ENCODE assay signal across 29 cellular contexts in genomic region chr2:9256147-9256546, GRCh38. TPM values are rescaled to one million over a fixed set of nuclear protein-coding genes. Genes with fewer than 3 reads are reported as not detected.
A peak's percentile ranks its signal among the peaks of the same experiment; 100 is the strongest.
DNase-seq lines count a peak whose midpoint lies in the region; ATAC-seq and TF ChIP-seq lines count a peak whose summit lies in the region.
"Had no signal": no experiment of that assay in that cellular context is flagged by ENCODE, and none has a peak within 500 bp of the region (broad histone marks: within the 10 kb centered on the region; RNA-seq: fewer than 3 reads in every experiment).

No MANE protein-coding gene starts in this region.

- H3K27ac ChIP-seq in osteoblast (ENCODE audit: low read depth, low read length): peak overlapping the region; percentile 89
- H3K27ac ChIP-seq: body of pancreas, neutrophil, Peyer's patch, psoas muscle, SJCRH30 had no signal

- ATAC-seq in left cardiac atrium: no peak
- ATAC-seq: activated CD8-positive, alpha-beta T cell treated with anti-CD3 and anti-CD28 coated beads for 36 hours; body of pancreas; esophagus mucosa; gastrocnemius medialis; psoas muscle had no signal

- peak overlapping the region; percentile 12; the same call in 1 of the 2 replicates for H3K4me3 ChIP-seq in AG10803 (ENCODE audit: low read length)
- peak overlapping the region; percentile 1 for H3K4me3 ChIP-seq in osteoblast (ENCODE audit: insufficient read depth, low read length)
- no peak overlapping the region for H3K4me3 ChIP-seq in foreskin fibroblast (ENCODE audit: low read depth in 1 of 2, low read length in 2 of 2)
- H3K4me3 ChIP-seq: body of pancreas, gastrocnemius medialis, Peyer's patch, psoas muscle, SJCRH30, stomach had no signal

- H3K9me3 ChIP-seq in osteoblast (ENCODE audit: low read depth, low read length): no peaks in the 10 kb centered on the region
- H3K9me3 ChIP-seq: body of pancreas, gastrocnemius medialis, neutrophil, Peyer's patch, psoas muscle, SJCRH30, stomach had no signal

- H3K4me3 Mint-ChIP-seq in brain: peak overlapping the region in 4 of 5 experiments; percentile 11 to 80 (median 48)
- H3K4me3 Mint-ChIP-seq: activated CD8-positive, alpha-beta T cell treated with anti-CD3 and anti-CD28 coated beads for 36 hours had no signal

- intact Hi-C loops in left cardiac atrium (cut with DNase I): no loop called here

- H3K79me2 ChIP-seq in osteoblast (ENCODE audit: insufficient read depth, low read length): peaks cover 92% of the 10 kb centered on the region

- TF ChIP-seq CTCF in AG10803 (conservative IDR thresholded peaks at IDR 0.05; ENCODE audit: low read length) (no peak), brain (conservative IDR thresholded peaks at IDR 0.05) (no peak), osteoblast (IDR thresholded peaks at IDR 0.05; ENCODE audit: extremely low read depth, low read depth, low read length) (no peak), foreskin fibroblast (IDR thresholded peaks at IDR 0.05; ENCODE audit: low read depth, low read length) (no peak)

- H3K27me3 ChIP-seq in osteoblast (ENCODE audit: insufficient read depth, low read length): no peaks in the 10 kb centered on the region
- H3K27me3 ChIP-seq: body of pancreas, gastrocnemius medialis, neutrophil, Peyer's patch, SJCRH30, stomach had no signal

- no peaks in the 10 kb centered on the region for H3K36me3 ChIP-seq in osteoblast (ENCODE audit: insufficient read depth, low read length)
- H3K36me3 ChIP-seq: gastrocnemius medialis, neutrophil, Peyer's patch, stomach had no signal

- peaks cover 76% of the 10 kb centered on the region for H3K4me1 Mint-ChIP-seq in brain

- peaks cover 11% of the 10 kb centered on the region for H3K36me3 Mint-ChIP-seq in brain

- H4K20me1 ChIP-seq in osteoblast (ENCODE audit: insufficient read depth, low read length): no peaks in the 10 kb centered on the region

- peak overlapping the region; percentile 77 for H3K4me2 ChIP-seq in osteoblast (ENCODE audit: insufficient read depth, low read length)

- no peaks in the 10 kb centered on the region for H3K9me3 Mint-ChIP-seq in brain
- H3K9me3 Mint-ChIP-seq: activated CD8-positive, alpha-beta T cell treated with anti-CD3 and anti-CD28 coated beads for 36 hours had no signal

- H3K4me1 ChIP-seq in osteoblast (ENCODE audit: insufficient read depth, low read length): peaks cover 66% of the 10 kb centered on the region

- DNase-seq in AG10803 (ENCODE audit: low read depth): no peak
- DNase-seq in NCI-H1694 (lab: John Stamatoyannopoulos, UW): peak; percentile 48
- no peak for DNase-seq in osteoblast (ENCODE audit: insufficient read length, low spot score, missing footprints)
- no peak for DNase-seq in left cardiac atrium
- no peak for DNase-seq in kidney tubule cell (ENCODE audit: low spot score)
- no peak for DNase-seq in foreskin fibroblast
- no peak for DNase-seq in EL
- DNase-seq: ACHN; activated CD4-positive, alpha-beta T cell treated with anti-CD3 and anti-CD28 coated beads for 1 hour; activated CD8-positive, alpha-beta T cell treated with anti-CD3 and anti-CD28 coated beads for 36 hours; activated effector memory CD4-positive, alpha-beta T cell treated with anti-CD3 and anti-CD28 coated beads, Interleukin-2, amount 50 U/mL, for 16 hours; body of pancreas; Calu3; effector memory CD4-positive, alpha-beta T cell; gastrocnemius medialis; HCEC 1CT; Karpas-422; NCI-H1048; NCI-H2081 treated with DMSO at 0.1 percent for 48 hours; NCI-H510A; Peyer's patch; psoas muscle; stimulated activated CD8-positive, alpha-beta memory T cell treated with anti-CD3 and anti-CD28 coated beads, Interleukin-4, amount 100 ng/mL, for 48 hours; stomach; trophoblast cell had no signal

- peaks cover 2% of the 10 kb centered on the region for H3K27me3 Mint-ChIP-seq in brain
- H3K27me3 Mint-ChIP-seq: activated CD8-positive, alpha-beta T cell treated with anti-CD3 and anti-CD28 coated beads for 36 hours had no signal

- H2AFZ ChIP-seq in osteoblast (ENCODE audit: low read length): no peak overlapping the region

- H3K27ac Mint-ChIP-seq in brain: peak overlapping the region; percentile 18 to 96 (median 83)
- H3K27ac Mint-ChIP-seq: activated CD8-positive, alpha-beta T cell treated with anti-CD3 and anti-CD28 coated beads for 36 hours had no signal

RNA-seq across cellular contexts. Expression of gene ASAP2, which starts 49.5 kb away (rescaled TPM):
- 7.0 TPM for polyA plus RNA-seq in brain (ENCODE audit: insufficient read depth, low read depth, low replicate concordance)
- total RNA-seq in osteoblast (56.0 and 66.2 TPM in 2 replicates), left cardiac atrium (10 to 100 TPM; 13.4 to 18.2 TPM)
- total RNA-seq: activated CD8-positive, alpha-beta T cell treated with anti-CD3 and anti-CD28 coated beads for 36 hours had no signal

Comparison
In these comparisons a context has a peak if more than half of its experiments do, and no peak if none do; other contexts are left out.
1. H3K4me3 ChIP-seq: peak in AG10803 (single experiment) and osteoblast (single experiment); none in foreskin fibroblast (0 of 2).